Comparison of ENCODE assay signal across 13 cellular contexts in genomic region chrX:71702853-71703252, GRCh38. TPM values are rescaled to one million over a fixed set of nuclear protein-coding genes. Genes with fewer than 3 reads are reported as not detected.
"Had no signal": no experiment of that assay in that cellular context is flagged by ENCODE, and none has a peak within 500 bp of the region (broad histone marks: within the 10 kb centered on the region; RNA-seq: fewer than 3 reads in every experiment).

No MANE protein-coding gene starts in this region.

RNA-seq across cellular contexts. Expression of gene CXorf49, which starts 15.2 kb away (rescaled TPM):
- total RNA-seq: activated B cell treated with CpG ODN at 0.5 μM for 24 hours; activated CD4-positive, alpha-beta T cell treated with anti-CD3 and anti-CD28 coated beads, Interleukin-2, amount 10 ng/mL, durations not matched to agents 7 days and 5 days; activated naive CD8-positive, alpha-beta T cell treated with anti-CD3 and anti-CD28 coated beads for 36 hours; body of pancreas; esophagus muscularis mucosa; glomerular endothelial cell; hepatocyte; lung microvascular endothelial cell; pancreas; sciatic nerve; spleen; stomach; upper lobe of left lung had no signal
- polyA plus RNA-seq: pancreas, spleen had no signal
